In genomic region chr20:46363874-46364669, GRCh38 we compare ENCODE assay signal across 1 cellular context.
TF ChIP-seq lines count a peak whose summit lies in the region.

No MANE protein-coding gene starts in this region.

TF ChIP-seq in H1, 55 proteins besides CTCF, POLR2A, EP300 and RAD21:
- TF ChIP-seq BACH1 (IDR thresholded peaks at IDR 0.05; ENCODE audit: low read length), result no peak
- peak; percentile 98 for TF ChIP-seq PHF8 (conservative IDR thresholded peaks at IDR 0.05; ENCODE audit: low read depth, low read length)
- TF ChIP-seq NRF1 (IDR thresholded peaks at IDR 0.05; ENCODE audit: low read depth, low read length), result no peak
- TF ChIP-seq GABPA (IDR thresholded peaks at IDR 0.05; ENCODE audit: borderline replicate concordance, insufficient read depth, low read length), result peak; percentile 96
- 0 out of 2 replicates have a peak, but pooled peaks have one; percentile 26 for TF ChIP-seq E2F6 (IDR thresholded peaks at IDR 0.05)
- 0 out of 2 replicates have a peak, but pooled peaks have one; percentile 19 for TF ChIP-seq ATF3 (IDR thresholded peaks at IDR 0.05; ENCODE audit: insufficient read depth, low read depth, low read length)
- TF ChIP-seq TAF7 (optimal IDR thresholded peaks at IDR 0.05; ENCODE audit: borderline replicate concordance, low read depth, low read length), result peak; percentile 52
- TF ChIP-seq USF2 (IDR thresholded peaks at IDR 0.05; ENCODE audit: low read length), result peak; percentile 61
- no peak for TF ChIP-seq JUN (IDR thresholded peaks at IDR 0.05; ENCODE audit: low read depth, low read length)
- TF ChIP-seq EGR1 (IDR thresholded peaks at IDR 0.05; ENCODE audit: borderline replicate concordance, low read depth, low read length), result 0 out of 2 replicates have a peak, but pooled peaks have one; percentile 27
- peak; percentile 65 for TF ChIP-seq TBP (IDR thresholded peaks at IDR 0.05; ENCODE audit: low read depth, low read length)
- TF ChIP-seq SAP30 (IDR thresholded peaks at IDR 0.05; ENCODE audit: insufficient read depth, insufficient replicate concordance, low read length), result peak; percentile 66
- TF ChIP-seq HDAC2 (IDR thresholded peaks at IDR 0.05; ENCODE audit: borderline replicate concordance in 1 of 2, low read depth in 2 of 2, low read length in 2 of 2), result 0 out of 4 replicates have a peak, but pooled peaks of 1 of the 2 experiments have one; percentile 34
- TF ChIP-seq YY1 (IDR thresholded peaks at IDR 0.05; ENCODE audit: low read depth, low read length), result no peak
- TF ChIP-seq CTBP2 (IDR thresholded peaks at IDR 0.05; ENCODE audit: borderline replicate concordance, insufficient read depth, insufficient read length, low read length), result no peak
- TF ChIP-seq CHD2 (IDR thresholded peaks at IDR 0.05; ENCODE audit: low read length), result no peak
- TF ChIP-seq KDM4A (IDR thresholded peaks at IDR 0.05; ENCODE audit: low read depth, low read length, severe bottlenecking), result peak; percentile 64
- TF ChIP-seq SIN3A (conservative IDR thresholded peaks at IDR 0.05 in 1 of 2, IDR thresholded peaks at IDR 0.05 in 1 of 2; ENCODE audit: low read depth in 1 of 2, low read length in 2 of 2), result peak; percentile 23 to 95; a peak in 2 of 4 replicates
- peak; percentile 81 for TF ChIP-seq POLR2AphosphoS5 (IDR thresholded peaks at IDR 0.05; ENCODE audit: low read depth, low read length)
- peak; percentile 70 for TF ChIP-seq CREB1 (IDR thresholded peaks at IDR 0.05)
- no peak for TF ChIP-seq JUND (IDR thresholded peaks at IDR 0.05; ENCODE audit: low read length)
- TF ChIP-seq SP2 (IDR thresholded peaks at IDR 0.05; ENCODE audit: low read length), result no peak
- TF ChIP-seq ASH2L (IDR thresholded peaks at IDR 0.05; ENCODE audit: low read length), result peak; percentile 78
- TF ChIP-seq CBX8 (IDR thresholded peaks at IDR 0.05; ENCODE audit: borderline replicate concordance, low read depth, low read length), result no peak
- TF ChIP-seq TAF1 (IDR thresholded peaks at IDR 0.05; ENCODE audit: low read depth, low read length), result peak; percentile 78
- TF ChIP-seq KDM1A (IDR thresholded peaks at IDR 0.05; ENCODE audit: borderline replicate concordance, low read length), result no peak
- no peak for TF ChIP-seq TCF12 (IDR thresholded peaks at IDR 0.05; ENCODE audit: low read depth, low read length)
- TF ChIP-seq CHD1 (IDR thresholded peaks at IDR 0.05; ENCODE audit: low read depth, low read length), result peak; percentile 36; the same call in 1 of the 2 replicates
- TF ChIP-seq GTF2F1 (IDR thresholded peaks at IDR 0.05; ENCODE audit: borderline replicate concordance, low read depth, low read length), result 0 out of 2 replicates have a peak, but pooled peaks have one; percentile 19
- no peak; the same call in 1 of the 2 replicates for TF ChIP-seq BRCA1 (IDR thresholded peaks at IDR 0.05; ENCODE audit: low read depth, low read length)
- peak; percentile 81 for TF ChIP-seq MAX (IDR thresholded peaks at IDR 0.05)
